9 cellular contexts compared by ENCODE assay signal in the genomic region with DNA sequence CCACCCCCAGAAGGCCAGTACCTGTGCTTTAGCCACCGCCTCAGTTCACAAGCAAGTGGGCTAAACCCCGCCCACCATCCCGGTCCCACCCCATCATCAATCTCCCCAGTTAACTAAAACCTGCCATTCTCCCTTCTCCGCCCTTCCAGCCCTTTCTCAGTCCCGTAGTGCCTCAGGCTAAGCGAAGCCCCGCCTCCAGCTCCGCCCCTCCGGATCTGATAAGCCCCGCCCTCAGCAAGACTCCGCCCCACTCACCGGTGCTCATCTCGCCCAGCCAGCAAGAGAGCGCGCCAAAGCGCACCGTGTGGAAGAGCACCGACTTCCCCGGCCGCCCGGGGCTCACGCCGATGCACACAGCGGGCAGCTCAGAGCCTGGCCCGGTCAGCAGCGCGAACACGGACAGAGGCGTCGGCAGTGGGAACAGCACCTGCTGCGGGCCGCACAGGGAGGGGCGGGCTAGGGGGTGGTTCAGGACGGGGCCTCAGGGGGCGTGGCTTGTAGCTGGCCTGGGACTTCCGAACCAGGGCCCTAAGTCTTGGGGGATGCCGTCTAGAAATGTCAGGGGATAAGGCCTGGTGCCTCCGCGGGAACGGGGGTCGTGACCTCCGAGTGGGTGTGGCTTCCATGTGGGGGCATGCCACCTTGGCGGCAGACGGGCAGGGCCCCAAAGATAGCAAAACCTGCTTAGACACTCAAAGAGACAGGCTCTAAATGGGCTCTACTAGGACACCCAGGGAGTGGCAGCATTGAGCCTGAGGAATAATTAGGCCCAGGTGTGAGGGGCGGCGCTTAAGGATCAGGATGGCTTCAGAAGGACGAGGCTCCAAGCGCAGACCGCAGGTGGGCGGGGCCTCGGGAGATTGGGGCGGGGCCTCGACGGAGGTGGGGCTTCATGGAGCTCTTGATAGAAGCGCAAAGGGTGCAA. TPM values are rescaled to one million over a fixed set of nuclear protein-coding genes. Genes with fewer than 3 reads are reported as not detected.
A peak's percentile ranks its signal among the peaks of the same experiment; 100 is the strongest.
DNase-seq lines count a peak whose midpoint lies in the region; ATAC-seq, FAIRE-seq and TF ChIP-seq lines count a peak whose summit lies in the region.
"Had no signal": no experiment of that assay in that cellular context is flagged by ENCODE, and none has a peak within 500 bp of the region (broad histone marks: within the 10 kb centered on the region; RNA-seq: fewer than 3 reads in every experiment).

No MANE protein-coding gene starts in this region.

- H3K27me3 ChIP-seq in K562 (ENCODE audit: control insufficient read depth in 2 of 2, insufficient read depth in 2 of 2, low read length in 2 of 2): no peaks in the 10 kb centered on the region
- no peaks in the 10 kb centered on the region for H3K27me3 ChIP-seq in CD4-positive, alpha-beta memory T cell (ENCODE audit: insufficient read depth, low read length)

- H3K4me3 Mint-ChIP-seq in CD4-positive, alpha-beta memory T cell: no peak overlapping the region

- DNase-seq in EL (peak; percentile 18), NCI-H2196 treated with DMSO at 0.1 percent for 48 hours (lab: John Stamatoyannopoulos, UW; ENCODE audit: unreplicated experiment) (peak; percentile 54), K562 (ENCODE audit: extremely low read depth in 1 of 4, low spot score in 3 of 4) (peak; percentile 95 to 97 (median 97)), amniotic stem cell (lab: John Stamatoyannopoulos, UW) (no peak), posterior vena cava (ENCODE audit: low spot score) (no peak)
- no peak for DNase-seq in CD4-positive, alpha-beta memory T cell

- H2AFZ ChIP-seq in K562 (ENCODE audit: low read depth, low read length): peak overlapping the region; percentile 94

- H3K9me3 Mint-ChIP-seq in CD4-positive, alpha-beta memory T cell: no peaks in the 10 kb centered on the region

- H3K27ac ChIP-seq in K562 (ENCODE audit: extremely low read depth, low read depth, low read length) (no peak overlapping the region), mesodermal cell (ENCODE audit: low read depth, low read length, severe bottlenecking) (no peak overlapping the region)
- H3K27ac ChIP-seq in CD4-positive, alpha-beta memory T cell (ENCODE audit: low read depth, low read length): no peak overlapping the region

- peaks cover 24 to 45% of the 10 kb centered on the region in 2 donors for H3K36me3 Mint-ChIP-seq in CD4-positive, alpha-beta memory T cell

- intact Hi-C loops in K562 (cut with micrococcal nuclease): loop anchor here (2.0 kb wide), 1 partner anchor 40 kb away; no protein-coding TSS in a partner anchor
- intact Hi-C loops in CD4-positive, alpha-beta memory T cell (cut with micrococcal nuclease): no loop called here
- intact Hi-C loops in posterior vena cava (cut with DNase I): no loop called here

- H3K27ac Mint-ChIP-seq in CD4-positive, alpha-beta memory T cell: peak overlapping the region in 2 of 7 donors; percentile 59 to 78

- peaks cover 10 to 26% of the 10 kb centered on the region in 2 experiments; a peak in 4 of 5 replicates for H3K4me1 ChIP-seq in K562 (replicated peaks in 1 of 2; ENCODE audit: control insufficient read depth in 2 of 2, insufficient read depth in 2 of 2, low read length in 2 of 2)
- H3K4me1 ChIP-seq in mesodermal cell (ENCODE audit: control insufficient read depth, insufficient read depth, low read length, poor library complexity, severe bottlenecking): no peaks in the 10 kb centered on the region
- H3K4me1 ChIP-seq in CD4-positive, alpha-beta memory T cell (ENCODE audit: insufficient read depth, low read length): no peaks in the 10 kb centered on the region
- H3K4me1 ChIP-seq: HAP-1 had no signal

- peak in 1 of 3 experiments; percentile 6; a peak in 1 of 6 replicates for TF ChIP-seq CTCF in K562 (IDR thresholded peaks at IDR 0.05 in 2 of 3, conservative IDR thresholded peaks at IDR 0.05 in 1 of 3; ENCODE audit: insufficient read depth in 2 of 3, low read depth in 1 of 3, low read length in 3 of 3)

- H3K4me3 ChIP-seq in K562 (peak overlapping the region; percentile 50), mesodermal cell (ENCODE audit: extremely low read depth, insufficient read depth, low read length, poor library complexity, severe bottlenecking) (peak overlapping the region; percentile 21)
- H3K4me3 ChIP-seq in CD4-positive, alpha-beta memory T cell (ENCODE audit: low read length in 2 of 2): no peak overlapping the region
- H3K4me3 ChIP-seq: HAP-1 had no signal

- BruUV-seq in K562 (replicated peaks; lab: Mats Ljungman, UMichigan): no TSS peak

- H3K79me2 ChIP-seq in K562 (ENCODE audit: control insufficient read depth, insufficient read depth, low read length): no peaks in the 10 kb centered on the region

- peak; percentile 99 for FAIRE-seq in K562 (lab: Jason Lieb, UNC)

- TF ChIP-seq POLR2A in K562 (conservative IDR thresholded peaks at IDR 0.05): no peak

- no peaks in the 10 kb centered on the region for H3K9me1 ChIP-seq in K562 (ENCODE audit: control insufficient read depth, insufficient read depth, low read length)

- CTCF ChIA-PET in K562 (lab: Yijun Ruan, JAX; ENCODE audit: low intra/inter-chr PET ratio): no interaction called here
- CTCF ChIA-PET in CD4-positive, alpha-beta memory T cell (lab: Charles Lee; ENCODE audit: partially characterized antibody): no interaction called here

- H3K4me1 Mint-ChIP-seq in CD4-positive, alpha-beta memory T cell: peaks cover 2 to 13% (median 6%) of the 10 kb centered on the region in 4 donors

- no peak for TF ChIP-seq RAD21 in K562 (CRISPR knock-in tag; conservative IDR thresholded peaks at IDR 0.05 in 1 of 2, IDR thresholded peaks at IDR 0.05 in 1 of 2)

- POLR2A ChIA-PET in K562 (lab: Yijun Ruan, JAX): interaction anchor here (0.5 to 1.2 kb wide), 10 partner anchors 9 to 335 kb away, joined by 3 to 8 read pairs (median 3); a partner anchor contains a TSS
- POLR2A ChIA-PET in CD4-positive, alpha-beta memory T cell (lab: Charles Lee; ENCODE audit: partially characterized antibody): interaction anchor here (0.6 to 1.5 kb wide), 3 partner anchors 9 to 38 kb away, joined by 3 to 7 read pairs (median 5); a partner anchor contains a TSS

- H3K9me3 ChIP-seq in K562 (replicated peaks; ENCODE audit: control insufficient read depth, insufficient read depth, low read depth, low read length): no peaks in the 10 kb centered on the region
- no peaks in the 10 kb centered on the region for H3K9me3 ChIP-seq in mesodermal cell (ENCODE audit: control insufficient read depth, low read length)
- no peaks in the 10 kb centered on the region for H3K9me3 ChIP-seq in CD4-positive, alpha-beta memory T cell (ENCODE audit: control insufficient read depth in 1 of 2, low read length in 2 of 2)
- H3K9me3 ChIP-seq: HAP-1 had no signal

- WGBS in K562 (ENCODE audit: insufficient coverage, low coverage, missing lambda C conversion rate): 2% methylated on average over 36 of the region's 55 CpGs
- WGBS in mesodermal cell (ENCODE audit: insufficient coverage in 2 of 2), 2 experiments: 7 to 9% methylated on average over 31 to 53 of the region's 55 CpGs

- ATAC-seq in K562 (peak; percentile 99), GM18909 (IDR thresholded peaks at IDR 0.05; ENCODE audit: poor library complexity, unreplicated experiment) (no peak)

- H3K27me3 Mint-ChIP-seq in CD4-positive, alpha-beta memory T cell: no peaks in the 10 kb centered on the region

- no peaks in the 10 kb centered on the region for H3K36me3 ChIP-seq in K562 (ENCODE audit: control insufficient read depth, insufficient read depth, low read length)
- no peaks in the 10 kb centered on the region for H3K36me3 ChIP-seq in mesodermal cell (ENCODE audit: control insufficient read depth, insufficient read depth, low read length)
- H3K36me3 ChIP-seq in CD4-positive, alpha-beta memory T cell (ENCODE audit: insufficient read depth, low read length): peaks cover 40% of the 10 kb centered on the region
- H3K36me3 ChIP-seq: HAP-1 had no signal

- no peak for TF ChIP-seq EP300 in K562 (IDR thresholded peaks at IDR 0.05; ENCODE audit: low read length)

- in situ Hi-C loops in K562 (cut with MboI): no loop called here

- peak overlapping the region in 1 of 2 experiments; percentile 92; a peak in 2 of 4 replicates for H3K9ac ChIP-seq in K562 (ENCODE audit: insufficient read depth in 1 of 2, low read depth in 2 of 2, low read length in 2 of 2)

- H4K20me1 ChIP-seq in K562 (replicated peaks; ENCODE audit: control insufficient read depth, insufficient read depth, low read length): no peaks in the 10 kb centered on the region

- peak overlapping the region; percentile 77 for H3K4me2 ChIP-seq in K562 (ENCODE audit: insufficient read depth, low read length)

RNA-seq across cellular contexts. Expression of a gene that starts 21.4 kb away (rescaled TPM):
- total RNA-seq in K562 (2011; cell fraction: chromatin; rRNA removed; ENCODE audit: low replicate concordance): 1.7 and 3.2 TPM in 2 replicates
- 0.83 and 1.8 TPM in 2 replicates for total RNA-seq in K562 (2011; cell fraction: nucleolus; rRNA removed)
- 0.92 and 2.5 TPM in 2 replicates for total RNA-seq in K562 (2011; cell fraction: nucleoplasm; rRNA removed)
- total RNA-seq in K562 (2014; rRNA removed) (0.65 TPM in 1 of 2 replicates, not detected in the other), K562 (2014; rRNA removed; fragmentation: Illumina TruSeq; extraction: Trizol) (0.47 TPM in 1 of 2 replicates, not detected in the other), K562 (2015; rRNA removed; fragmentation: Illumina TruSeq; extraction: Trizol) (0.14 and 0.38 TPM in 2 replicates), K562 (2021) (3.0 and 3.2 TPM in 2 replicates), posterior vena cava (1 to 10 TPM; 2.7 to 5.5 TPM)
- polyA plus RNA-seq in K562 (2011; rRNA removed) (0.39 and 0.81 TPM in 2 replicates), K562 (2014; fragmentation: Illumina TruSeq; extraction: Trizol) (0.31 and 0.61 TPM in 2 replicates), K562 (2014; fragmentation: Nextera tagmentation; extraction: Ambion mirVana) (1 to 10 TPM in 1 of 2 experiments, under 1 TPM in 1; 0.99 to 1.4 TPM), K562 (2014; rRNA removed) (0.50 and 0.99 TPM in 2 replicates)
- polyA plus RNA-seq in K562 (2011; cell fraction: cytosol; rRNA removed): 0.50 and 0.69 TPM in 2 replicates
- polyA plus RNA-seq in K562 (2011; cell fraction: nucleus; rRNA removed): 2.9 and 4.0 TPM in 2 replicates
- polyA plus RNA-seq in K562 (2012): 0.57 and 1.1 TPM in 2 replicates
- polyA minus RNA-seq in K562 (2011; rRNA and poly(A)+ RNA removed): 0.27 and 0.91 TPM in 2 replicates
- polyA minus RNA-seq in K562 (2011; cell fraction: cytosol; rRNA and poly(A)+ RNA removed): not detected in 2 replicates
- 0.56 and 2.3 TPM in 2 replicates for polyA minus RNA-seq in K562 (2011; cell fraction: nucleus; rRNA and poly(A)+ RNA removed)
- polyA plus RNA-seq in mesodermal cell (2013, experiment 1 of 2): 2.6 TPM
- polyA plus RNA-seq in mesodermal cell (2013, experiment 2 of 2): 1.1 TPM
- 100 to 1,000 TPM; 346 to 361 TPM for total RNA-seq in CD4-positive, alpha-beta memory T cell
- polyA plus RNA-seq in CD4-positive, alpha-beta memory T cell: 100 to 1,000 TPM; 142 to 177 TPM

RNA-seq across cellular contexts. Expression of a gene that starts 22.7 kb away (rescaled TPM):
- 131 and 282 TPM in 2 replicates for total RNA-seq in K562 (2011; cell fraction: chromatin; rRNA removed; ENCODE audit: low replicate concordance)
- 236 and 263 TPM in 2 replicates for total RNA-seq in K562 (2011; cell fraction: nucleolus; rRNA removed)
- total RNA-seq in K562 (2011; cell fraction: nucleoplasm; rRNA removed): 210 and 273 TPM in 2 replicates
- 733 and 769 TPM in 2 replicates for total RNA-seq in K562 (2014; rRNA removed)
- 363 and 429 TPM in 2 replicates for total RNA-seq in K562 (2014; rRNA removed; fragmentation: Illumina TruSeq; extraction: Trizol)
- total RNA-seq in K562 (2015; rRNA removed; fragmentation: Illumina TruSeq; extraction: Trizol): 589 and 623 TPM in 2 replicates
- 686 and 693 TPM in 2 replicates for total RNA-seq in K562 (2021)
- 387 and 460 TPM in 2 replicates for polyA plus RNA-seq in K562 (2011; rRNA removed)
- polyA plus RNA-seq in K562 (2011; cell fraction: cytosol; rRNA removed): 1,168 and 1,898 TPM in 2 replicates
- polyA plus RNA-seq in K562 (2011; cell fraction: nucleus; rRNA removed): 374 and 383 TPM in 2 replicates
- 971 and 1,007 TPM in 2 replicates for polyA plus RNA-seq in K562 (2012)
- polyA plus RNA-seq in K562 (2014; fragmentation: Illumina TruSeq; extraction: Trizol): 1,607 and 1,827 TPM in 2 replicates
- 1,000 to 10,000 TPM; 1,193 to 1,486 TPM for polyA plus RNA-seq in K562 (2014; fragmentation: Nextera tagmentation; extraction: Ambion mirVana)
- 798 and 985 TPM in 2 replicates for polyA plus RNA-seq in K562 (2014; rRNA removed)
- 447 and 499 TPM in 2 replicates for polyA minus RNA-seq in K562 (2011; rRNA and poly(A)+ RNA removed)
- 339 and 351 TPM in 2 replicates for polyA minus RNA-seq in K562 (2011; cell fraction: cytosol; rRNA and poly(A)+ RNA removed)
- 64.2 and 164 TPM in 2 replicates for polyA minus RNA-seq in K562 (2011; cell fraction: nucleus; rRNA and poly(A)+ RNA removed)
- 266 TPM for polyA plus RNA-seq in mesodermal cell (2013, experiment 1 of 2)
- polyA plus RNA-seq in mesodermal cell (2013, experiment 2 of 2): 234 TPM
- 100 to 1,000 TPM; 320 to 340 TPM for total RNA-seq in CD4-positive, alpha-beta memory T cell
- polyA plus RNA-seq in CD4-positive, alpha-beta memory T cell: 100 to 1,000 TPM; 364 to 424 TPM
- total RNA-seq in posterior vena cava: 100 to 1,000 TPM; 170 to 191 TPM

RNA-seq across cellular contexts. Expression of a gene that starts 51.1 kb away (rescaled TPM):
- total RNA-seq in K562 (2011; cell fraction: chromatin; rRNA removed; ENCODE audit: low replicate concordance): 168 and 288 TPM in 2 replicates
- total RNA-seq in K562 (2011; cell fraction: nucleolus; rRNA removed): 79.0 and 102 TPM in 2 replicates
- 99.5 and 155 TPM in 2 replicates for total RNA-seq in K562 (2011; cell fraction: nucleoplasm; rRNA removed)
- total RNA-seq in K562 (2014; rRNA removed): 159 and 202 TPM in 2 replicates
- 67.2 and 80.0 TPM in 2 replicates for total RNA-seq in K562 (2014; rRNA removed; fragmentation: Illumina TruSeq; extraction: Trizol)
- 58.2 and 67.4 TPM in 2 replicates for total RNA-seq in K562 (2015; rRNA removed; fragmentation: Illumina TruSeq; extraction: Trizol)
- 362 and 385 TPM in 2 replicates for total RNA-seq in K562 (2021)
- polyA plus RNA-seq in K562 (2011; rRNA removed): 130 and 299 TPM in 2 replicates
- polyA plus RNA-seq in K562 (2011; cell fraction: cytosol; rRNA removed): 90.1 and 157 TPM in 2 replicates
- 395 and 716 TPM in 2 replicates for polyA plus RNA-seq in K562 (2011; cell fraction: nucleus; rRNA removed)
- polyA plus RNA-seq in K562 (2012): 444 and 454 TPM in 2 replicates
- polyA plus RNA-seq in K562 (2014; fragmentation: Illumina TruSeq; extraction: Trizol): 149 and 163 TPM in 2 replicates
- polyA plus RNA-seq in K562 (2014; fragmentation: Nextera tagmentation; extraction: Ambion mirVana): 1 to 10 TPM; 3.1 to 8.4 TPM
- polyA plus RNA-seq in K562 (2014; rRNA removed): 115 and 125 TPM in 2 replicates
- 140 and 177 TPM in 2 replicates for polyA minus RNA-seq in K562 (2011; rRNA and poly(A)+ RNA removed)
- polyA minus RNA-seq in K562 (2011; cell fraction: cytosol; rRNA and poly(A)+ RNA removed): 135 and 194 TPM in 2 replicates
- polyA minus RNA-seq in K562 (2011; cell fraction: nucleus; rRNA and poly(A)+ RNA removed): 51.4 and 130 TPM in 2 replicates
- 478 TPM for polyA plus RNA-seq in mesodermal cell (2013, experiment 1 of 2)
- 340 TPM for polyA plus RNA-seq in mesodermal cell (2013, experiment 2 of 2)
- total RNA-seq in CD4-positive, alpha-beta memory T cell: 100 to 1,000 TPM; 151 to 155 TPM
- 10 to 100 TPM in 1 of 2 donors, 1 to 10 TPM in 1; 4.0 to 24.4 TPM for polyA plus RNA-seq in CD4-positive, alpha-beta memory T cell
- total RNA-seq in posterior vena cava: 100 to 1,000 TPM; 661 to 878 TPM

Comparison
In these comparisons a context has a peak if more than half of its experiments do, and no peak if none do; other contexts are left out.
1. DNase-seq: peak in EL (single experiment), NCI-H2196 treated with DMSO at 0.1 percent for 48 hours (single experiment) and K562 (4 of 4); none in CD4-positive, alpha-beta memory T cell (0 of 5), amniotic stem cell (single experiment) and posterior vena cava (single experiment).
2. H3K4me3 ChIP-seq: peak in K562 (single experiment) and mesodermal cell (single experiment); none in CD4-positive, alpha-beta memory T cell (0 of 2).
3. RNA of a gene that starts 21.4 kb away (total RNA-seq): 346 to 361 TPM in CD4-positive, alpha-beta memory T cell; 2.7 to 5.5 TPM in posterior vena cava and 0.14 to 3.2 TPM in K562; every median in the first group is over 10 times any median in the second.